Comparison of ENCODE assay signal across 8 cellular contexts in the genomic region with DNA sequence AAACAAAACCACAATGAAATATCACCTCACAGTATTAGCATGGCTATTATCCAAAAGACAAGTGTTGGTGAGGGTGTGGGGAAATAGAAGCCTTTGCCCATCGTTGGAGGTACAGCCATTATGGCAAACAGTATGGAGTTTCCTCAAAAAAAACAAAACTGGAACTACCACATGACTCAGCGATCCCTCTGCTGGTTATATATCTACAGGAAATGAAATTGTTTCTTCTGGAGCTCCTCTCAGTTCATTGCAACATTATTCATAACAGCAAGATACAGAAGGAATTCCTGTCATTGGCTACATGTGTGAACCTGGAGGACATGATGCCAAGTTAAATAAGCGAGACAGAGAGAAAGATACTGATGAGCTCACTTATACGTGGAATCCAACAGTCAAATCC. TPM values are rescaled to one million over a fixed set of nuclear protein-coding genes. Genes with fewer than 3 reads are reported as not detected.
DNase-seq lines count a peak whose midpoint lies in the region; ATAC-seq and TF ChIP-seq lines count a peak whose summit lies in the region.

No MANE protein-coding gene starts in this region.

- H3K36me3 Mint-ChIP-seq in CD4-positive, alpha-beta memory T cell: peaks cover 8 to 16% of the 10 kb centered on the region in 2 donors
- peaks cover 13% of the 10 kb centered on the region for H3K36me3 Mint-ChIP-seq in WTC11

- CTCF ChIA-PET in CD4-positive, alpha-beta memory T cell (lab: Charles Lee; ENCODE audit: partially characterized antibody): no interaction called here
- CTCF ChIA-PET in WTC11 (lab: Charles Lee): interaction anchor here (1.1 kb wide), 1 partner anchor 13 kb away, joined by 3 read pairs; no protein-coding TSS in a partner anchor

- no peaks in the 10 kb centered on the region for H3K9me3 ChIP-seq in CD4-positive, alpha-beta memory T cell (ENCODE audit: control insufficient read depth in 1 of 2, low read length in 2 of 2)

- H3K27me3 Mint-ChIP-seq in CD4-positive, alpha-beta memory T cell: no peaks in the 10 kb centered on the region
- H3K27me3 Mint-ChIP-seq in WTC11 (ENCODE audit: low read depth): no peaks in the 10 kb centered on the region; the same call in 1 of the 2 replicates

- H3K4me1 ChIP-seq in CD4-positive, alpha-beta memory T cell (ENCODE audit: insufficient read depth, low read length): peaks cover 28% of the 10 kb centered on the region

- H3K9me3 Mint-ChIP-seq in CD4-positive, alpha-beta memory T cell: no peaks in the 10 kb centered on the region
- no peaks in the 10 kb centered on the region for H3K9me3 Mint-ChIP-seq in WTC11

- DNase-seq in CD4-positive, alpha-beta memory T cell: no peak
- DNase-seq in KBM-7 (peak; percentile 65), WTC11 (ENCODE audit: low spot score) (no peak), kidney epithelial cell (ENCODE audit: low read depth) (no peak), G401 (ENCODE audit: low spot score) (no peak)

- peaks cover 16 to 32% (median 20%) of the 10 kb centered on the region in 4 donors for H3K4me1 Mint-ChIP-seq in CD4-positive, alpha-beta memory T cell
- peaks cover 17% of the 10 kb centered on the region for H3K4me1 Mint-ChIP-seq in WTC11

- no peaks in the 10 kb centered on the region for H3K27me3 ChIP-seq in CD4-positive, alpha-beta memory T cell (ENCODE audit: insufficient read depth, low read length)
- H3K27me3 ChIP-seq in kidney epithelial cell (ENCODE audit: control insufficient read depth, insufficient read depth, low read length): peaks cover 2% of the 10 kb centered on the region

- H3K36me3 ChIP-seq in CD4-positive, alpha-beta memory T cell (ENCODE audit: insufficient read depth, low read length): peaks cover 3% of the 10 kb centered on the region
- peaks cover 1% of the 10 kb centered on the region for H3K36me3 ChIP-seq in kidney epithelial cell (ENCODE audit: control insufficient read depth, insufficient read depth, low read length)

- no peak overlapping the region for H3K27ac ChIP-seq in CD4-positive, alpha-beta memory T cell (ENCODE audit: low read depth, low read length)

- no peak overlapping the region for H3K4me3 ChIP-seq in CD4-positive, alpha-beta memory T cell (ENCODE audit: low read length in 2 of 2)
- H3K4me3 ChIP-seq in kidney epithelial cell (ENCODE audit: low read depth, low read length): no peak overlapping the region

- POLR2A ChIA-PET in CD4-positive, alpha-beta memory T cell (lab: Charles Lee; ENCODE audit: partially characterized antibody): no interaction called here
- POLR2A ChIA-PET in WTC11 (lab: Charles Lee): no interaction called here

- peak overlapping the region in 6 of 7 donors; percentile 16 to 87 (median 73) for H3K27ac Mint-ChIP-seq in CD4-positive, alpha-beta memory T cell
- peak overlapping the region; percentile 15; the same call in 1 of the 2 replicates for H3K27ac Mint-ChIP-seq in WTC11

- TF ChIP-seq CTCF in WTC11 (IDR thresholded peaks at IDR 0.05) (no peak), kidney epithelial cell (IDR thresholded peaks at IDR 0.05; ENCODE audit: insufficient read depth, low read length, poor library complexity, severe bottlenecking) (peak; percentile 9)

- in situ Hi-C loops in KBM-7 (cut with MboI; ENCODE audit: low pct_unique_long_range_greater_than_20kb, low sequenced_read_pairs): no loop called here
- in situ Hi-C loops in G401 (cut with HindIII; ENCODE audit: low sequenced_read_pairs): no loop called here

- ATAC-seq in WTC11: no peak
- ATAC-seq in GM19455 (IDR thresholded peaks at IDR 0.05; ENCODE audit: unreplicated experiment): no peak
- no peak for ATAC-seq in GM18519 (IDR thresholded peaks at IDR 0.05; ENCODE audit: low FRiP score, unreplicated experiment)
- no peak for ATAC-seq in HG02798 (IDR thresholded peaks at IDR 0.05; ENCODE audit: poor library complexity, unreplicated experiment)

- intact Hi-C loops in CD4-positive, alpha-beta memory T cell (cut with micrococcal nuclease): no loop called here

- peak overlapping the region in 6 of 8 donors; percentile 15 to 53 (median 41) for H3K4me3 Mint-ChIP-seq in CD4-positive, alpha-beta memory T cell
- H3K4me3 Mint-ChIP-seq in WTC11: no peak overlapping the region; the same call in 1 of the 2 replicates

TF ChIP-seq in WTC11, 78 proteins besides CTCF, POLR2A, EP300 and RAD21 (continues in another document):
- TF ChIP-seq ZNF219 (CRISPR knock-in tag; IDR thresholded peaks at IDR 0.05; ENCODE audit: borderline replicate concordance): no peak
- TF ChIP-seq, protein P1, sequence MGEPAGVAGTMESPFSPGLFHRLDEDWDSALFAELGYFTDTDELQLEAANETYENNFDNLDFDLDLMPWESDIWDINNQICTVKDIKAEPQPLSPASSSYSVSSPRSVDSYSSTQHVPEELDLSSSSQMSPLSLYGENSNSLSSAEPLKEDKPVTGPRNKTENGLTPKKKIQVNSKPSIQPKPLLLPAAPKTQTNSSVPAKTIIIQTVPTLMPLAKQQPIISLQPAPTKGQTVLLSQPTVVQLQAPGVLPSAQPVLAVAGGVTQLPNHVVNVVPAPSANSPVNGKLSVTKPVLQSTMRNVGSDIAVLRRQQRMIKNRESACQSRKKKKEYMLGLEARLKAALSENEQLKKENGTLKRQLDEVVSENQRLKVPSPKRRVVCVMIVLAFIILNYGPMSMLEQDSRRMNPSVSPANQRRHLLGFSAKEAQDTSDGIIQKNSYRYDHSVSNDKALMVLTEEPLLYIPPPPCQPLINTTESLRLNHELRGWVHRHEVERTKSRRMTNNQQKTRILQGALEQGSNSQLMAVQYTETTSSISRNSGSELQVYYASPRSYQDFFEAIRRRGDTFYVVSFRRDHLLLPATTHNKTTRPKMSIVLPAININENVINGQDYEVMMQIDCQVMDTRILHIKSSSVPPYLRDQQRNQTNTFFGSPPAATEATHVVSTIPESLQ (CRISPR knock-in tag; IDR thresholded peaks at IDR 0.05): no peak
- TF ChIP-seq, protein P2, sequence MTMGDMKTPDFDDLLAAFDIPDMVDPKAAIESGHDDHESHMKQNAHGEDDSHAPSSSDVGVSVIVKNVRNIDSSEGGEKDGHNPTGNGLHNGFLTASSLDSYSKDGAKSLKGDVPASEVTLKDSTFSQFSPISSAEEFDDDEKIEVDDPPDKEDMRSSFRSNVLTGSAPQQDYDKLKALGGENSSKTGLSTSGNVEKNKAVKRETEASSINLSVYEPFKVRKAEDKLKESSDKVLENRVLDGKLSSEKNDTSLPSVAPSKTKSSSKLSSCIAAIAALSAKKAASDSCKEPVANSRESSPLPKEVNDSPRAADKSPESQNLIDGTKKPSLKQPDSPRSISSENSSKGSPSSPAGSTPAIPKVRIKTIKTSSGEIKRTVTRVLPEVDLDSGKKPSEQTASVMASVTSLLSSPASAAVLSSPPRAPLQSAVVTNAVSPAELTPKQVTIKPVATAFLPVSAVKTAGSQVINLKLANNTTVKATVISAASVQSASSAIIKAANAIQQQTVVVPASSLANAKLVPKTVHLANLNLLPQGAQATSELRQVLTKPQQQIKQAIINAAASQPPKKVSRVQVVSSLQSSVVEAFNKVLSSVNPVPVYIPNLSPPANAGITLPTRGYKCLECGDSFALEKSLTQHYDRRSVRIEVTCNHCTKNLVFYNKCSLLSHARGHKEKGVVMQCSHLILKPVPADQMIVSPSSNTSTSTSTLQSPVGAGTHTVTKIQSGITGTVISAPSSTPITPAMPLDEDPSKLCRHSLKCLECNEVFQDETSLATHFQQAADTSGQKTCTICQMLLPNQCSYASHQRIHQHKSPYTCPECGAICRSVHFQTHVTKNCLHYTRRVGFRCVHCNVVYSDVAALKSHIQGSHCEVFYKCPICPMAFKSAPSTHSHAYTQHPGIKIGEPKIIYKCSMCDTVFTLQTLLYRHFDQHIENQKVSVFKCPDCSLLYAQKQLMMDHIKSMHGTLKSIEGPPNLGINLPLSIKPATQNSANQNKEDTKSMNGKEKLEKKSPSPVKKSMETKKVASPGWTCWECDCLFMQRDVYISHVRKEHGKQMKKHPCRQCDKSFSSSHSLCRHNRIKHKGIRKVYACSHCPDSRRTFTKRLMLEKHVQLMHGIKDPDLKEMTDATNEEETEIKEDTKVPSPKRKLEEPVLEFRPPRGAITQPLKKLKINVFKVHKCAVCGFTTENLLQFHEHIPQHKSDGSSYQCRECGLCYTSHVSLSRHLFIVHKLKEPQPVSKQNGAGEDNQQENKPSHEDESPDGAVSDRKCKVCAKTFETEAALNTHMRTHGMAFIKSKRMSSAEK (CRISPR knock-in tag; IDR thresholded peaks at IDR 0.05; ENCODE audit: borderline replicate concordance): no peak
- TF ChIP-seq, protein P3, sequence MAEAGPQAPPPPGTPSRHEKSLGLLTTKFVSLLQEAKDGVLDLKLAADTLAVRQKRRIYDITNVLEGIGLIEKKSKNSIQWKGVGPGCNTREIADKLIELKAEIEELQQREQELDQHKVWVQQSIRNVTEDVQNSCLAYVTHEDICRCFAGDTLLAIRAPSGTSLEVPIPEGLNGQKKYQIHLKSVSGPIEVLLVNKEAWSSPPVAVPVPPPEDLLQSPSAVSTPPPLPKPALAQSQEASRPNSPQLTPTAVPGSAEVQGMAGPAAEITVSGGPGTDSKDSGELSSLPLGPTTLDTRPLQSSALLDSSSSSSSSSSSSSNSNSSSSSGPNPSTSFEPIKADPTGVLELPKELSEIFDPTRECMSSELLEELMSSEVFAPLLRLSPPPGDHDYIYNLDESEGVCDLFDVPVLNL (CRISPR knock-in tag; IDR thresholded peaks at IDR 0.05; ENCODE audit: borderline replicate concordance, low read depth): no peak

RNA-seq across cellular contexts. Expression of a gene that starts 2.4 kb away (rescaled TPM):
- total RNA-seq in CD4-positive, alpha-beta memory T cell: 10 to 100 TPM; 57.5 to 59.7 TPM
- 10 to 100 TPM; 32.6 to 36.2 TPM for polyA plus RNA-seq in CD4-positive, alpha-beta memory T cell
- 52.4 to 59.7 TPM (median 53.8 TPM) in 3 replicates for total RNA-seq in WTC11 (2021)
- 74.1 and 76.9 TPM in 2 replicates for total RNA-seq in kidney epithelial cell
- 37.8 and 50.2 TPM in 2 replicates for total RNA-seq in G401 (2014; rRNA removed; shearing (Covaris generic))
